ENCODE assay signal across 8 cellular contexts in genomic region chrX:1681856-1682255, GRCh38.
DNase-seq lines count a peak whose midpoint lies in the region; ATAC-seq lines count a peak whose summit lies in the region.
"Not testable (repeated sequence)": the region's sequence is repeated elsewhere in the genome, so short reads cannot be mapped to it uniquely, and the experiment has no call there.

No MANE protein-coding gene starts in this region.

- peak overlapping the region; percentile 67 to 93 (median 80) for H3K27ac Mint-ChIP-seq in CD4-positive, alpha-beta memory T cell
- H3K27ac Mint-ChIP-seq in T-helper 1 cell treated with Interleukin-12 subunit alpha and Interleukin-12 subunit beta and Interleukin-4 antibody, amounts not matched to agents 30 μg/mL and 1 μg/mL, for 36 hours, result peak overlapping the region; percentile 92
- H3K27ac Mint-ChIP-seq in activated CD4-positive, alpha-beta memory T cell treated with anti-CD3 and anti-CD28 coated beads for 36 hours, result peak overlapping the region; percentile 46
- peak overlapping the region; percentile 87 for H3K27ac Mint-ChIP-seq in activated naive CD4-positive, alpha-beta T cell treated with anti-CD3 and anti-CD28 coated beads, Interleukin-2, amount 10 ng/mL, durations not matched to agents 7 days and 5 days
- H3K27ac Mint-ChIP-seq in activated naive CD8-positive, alpha-beta T cell treated with anti-CD3 and anti-CD28 coated beads, Interleukin-2, amount 50 U/mL, for 24 hours, result peak overlapping the region; percentile 9
- peak overlapping the region; percentile 70 to 98 (median 87) for H3K27ac Mint-ChIP-seq in naive thymus-derived CD4-positive, alpha-beta T cell
- peak overlapping the region; percentile 68 for H3K27ac Mint-ChIP-seq in stimulated activated memory B cell treated with anti-CD40 and anti-IgM and Interleukin-4, amounts not matched to agents 10 μg/mL and 1 μg/mL and 100 μg/mL, for 72 hours

- H3K27ac ChIP-seq in CD4-positive, alpha-beta memory T cell (ENCODE audit: low read depth, low read length); naive thymus-derived CD4-positive, alpha-beta T cell (ENCODE audit: low read depth, low read length): not testable (repeated sequence)

- H3K27me3 ChIP-seq in CD4-positive, alpha-beta memory T cell (ENCODE audit: insufficient read depth, low read length); naive thymus-derived CD4-positive, alpha-beta T cell (ENCODE audit: control insufficient read depth in 2 of 2, insufficient read depth in 2 of 2, low read length in 2 of 2): not testable (repeated sequence)

- CTCF ChIA-PET in CD4-positive, alpha-beta memory T cell (lab: Charles Lee; ENCODE audit: partially characterized antibody); activated CD4-positive, alpha-beta memory T cell treated with anti-CD3 and anti-CD28 coated beads for 36 hours (lab: Charles Lee); activated naive CD4-positive, alpha-beta T cell treated with anti-CD3 and anti-CD28 coated beads, Interleukin-2, amount 10 ng/mL, durations not matched to agents 7 days and 5 days (lab: Charles Lee); naive thymus-derived CD4-positive, alpha-beta T cell (lab: Charles Lee): not testable (repeated sequence)

- intact Hi-C loops in CD4-positive, alpha-beta memory T cell (cut with micrococcal nuclease); activated CD4-positive, alpha-beta memory T cell treated with anti-CD3 and anti-CD28 coated beads for 36 hours (cut with micrococcal nuclease): not testable (repeated sequence)
- intact Hi-C loops in naive thymus-derived CD4-positive, alpha-beta T cell (cut with micrococcal nuclease), result loop anchor here in 1 of 2 donors (1.0 kb wide), 1 partner anchor 21 kb away; no protein-coding TSS in a partner anchor

- peaks cover 12 to 41% (median 26%) of the 10 kb centered on the region in 4 donors for H3K4me1 Mint-ChIP-seq in CD4-positive, alpha-beta memory T cell
- H3K4me1 Mint-ChIP-seq in T-helper 1 cell treated with Interleukin-12 subunit alpha and Interleukin-12 subunit beta and Interleukin-4 antibody, amounts not matched to agents 30 μg/mL and 1 μg/mL, for 36 hours (ENCODE audit: low read depth), result peaks cover 24% of the 10 kb centered on the region
- peaks cover 32% of the 10 kb centered on the region for H3K4me1 Mint-ChIP-seq in activated CD4-positive, alpha-beta memory T cell treated with anti-CD3 and anti-CD28 coated beads for 36 hours (ENCODE audit: low read depth)
- H3K4me1 Mint-ChIP-seq in activated T-cell treated with anti-CD3 and anti-CD28 coated beads, Interleukin-2, amount 50 U/mL, for 4 hours (ENCODE audit: low read depth), result peaks cover 21% of the 10 kb centered on the region
- H3K4me1 Mint-ChIP-seq in activated naive CD4-positive, alpha-beta T cell treated with anti-CD3 and anti-CD28 coated beads, Interleukin-2, amount 10 ng/mL, durations not matched to agents 7 days and 5 days, result peaks cover 28% of the 10 kb centered on the region
- peaks cover 13% of the 10 kb centered on the region for H3K4me1 Mint-ChIP-seq in activated naive CD8-positive, alpha-beta T cell treated with anti-CD3 and anti-CD28 coated beads, Interleukin-2, amount 50 U/mL, for 24 hours
- H3K4me1 Mint-ChIP-seq in naive thymus-derived CD4-positive, alpha-beta T cell, result peaks cover 9 to 47% (median 28%) of the 10 kb centered on the region in 7 donors
- H3K4me1 Mint-ChIP-seq in stimulated activated memory B cell treated with anti-CD40 and anti-IgM and Interleukin-4, amounts not matched to agents 10 μg/mL and 1 μg/mL and 100 μg/mL, for 72 hours, result peaks cover 29% of the 10 kb centered on the region

- peaks cover 0 to 10% (median 0%) of the 10 kb centered on the region in 8 donors for H3K9me3 Mint-ChIP-seq in CD4-positive, alpha-beta memory T cell
- H3K9me3 Mint-ChIP-seq in T-helper 1 cell treated with Interleukin-12 subunit alpha and Interleukin-12 subunit beta and Interleukin-4 antibody, amounts not matched to agents 30 μg/mL and 1 μg/mL, for 36 hours, result peaks cover 20% of the 10 kb centered on the region
- H3K9me3 Mint-ChIP-seq in activated CD4-positive, alpha-beta memory T cell treated with anti-CD3 and anti-CD28 coated beads for 36 hours, result peaks cover 21% of the 10 kb centered on the region
- not testable (repeated sequence) for H3K9me3 Mint-ChIP-seq in activated T-cell treated with anti-CD3 and anti-CD28 coated beads, Interleukin-2, amount 50 U/mL, for 4 hours; activated naive CD4-positive, alpha-beta T cell treated with anti-CD3 and anti-CD28 coated beads, Interleukin-2, amount 10 ng/mL, durations not matched to agents 7 days and 5 days
- H3K9me3 Mint-ChIP-seq in activated naive CD8-positive, alpha-beta T cell treated with anti-CD3 and anti-CD28 coated beads, Interleukin-2, amount 50 U/mL, for 24 hours, result peaks cover 30% of the 10 kb centered on the region
- H3K9me3 Mint-ChIP-seq in naive thymus-derived CD4-positive, alpha-beta T cell, result peaks cover 0 to 12% (median 3%) of the 10 kb centered on the region in 11 donors
- peaks cover 11% of the 10 kb centered on the region for H3K9me3 Mint-ChIP-seq in stimulated activated memory B cell treated with anti-CD40 and anti-IgM and Interleukin-4, amounts not matched to agents 10 μg/mL and 1 μg/mL and 100 μg/mL, for 72 hours

- H3K4me1 ChIP-seq in CD4-positive, alpha-beta memory T cell (ENCODE audit: insufficient read depth, low read length); naive thymus-derived CD4-positive, alpha-beta T cell (ENCODE audit: control insufficient read depth in 2 of 2, insufficient read depth in 2 of 2, low read length in 2 of 2): not testable (repeated sequence)

- H3K4me3 ChIP-seq in CD4-positive, alpha-beta memory T cell (ENCODE audit: low read length in 2 of 2); naive thymus-derived CD4-positive, alpha-beta T cell (ENCODE audit: low read length): not testable (repeated sequence)

- not testable (repeated sequence) for ATAC-seq in activated T-cell treated with anti-CD3 and anti-CD28 coated beads, Interleukin-2, amount 50 U/mL, for 4 hours; activated naive CD8-positive, alpha-beta T cell treated with anti-CD3 and anti-CD28 coated beads, Interleukin-2, amount 50 U/mL, for 24 hours; naive thymus-derived CD4-positive, alpha-beta T cell; stimulated activated memory B cell treated with anti-CD40 and anti-IgM and Interleukin-4, amounts not matched to agents 10 μg/mL and 1 μg/mL and 100 μg/mL, for 72 hours

- peak in 3 of 5 donors; percentile 22 to 30 (median 29) for DNase-seq in CD4-positive, alpha-beta memory T cell
- DNase-seq in activated CD4-positive, alpha-beta memory T cell treated with anti-CD3 and anti-CD28 coated beads for 36 hours; activated T-cell treated with anti-CD3 and anti-CD28 coated beads, Interleukin-2, amount 50 U/mL, for 4 hours; activated naive CD4-positive, alpha-beta T cell treated with anti-CD3 and anti-CD28 coated beads, Interleukin-2, amount 10 ng/mL, durations not matched to agents 7 days and 5 days; activated naive CD8-positive, alpha-beta T cell treated with anti-CD3 and anti-CD28 coated beads, Interleukin-2, amount 50 U/mL, for 24 hours: not testable (repeated sequence)
- DNase-seq in naive thymus-derived CD4-positive, alpha-beta T cell, result peak in 2 of 9 donors; percentile 22 to 31

- H3K4me3 Mint-ChIP-seq in CD4-positive, alpha-beta memory T cell, result peak overlapping the region in 4 of 8 donors; percentile 19 to 83 (median 48)
- peak overlapping the region; percentile 70 for H3K4me3 Mint-ChIP-seq in T-helper 1 cell treated with Interleukin-12 subunit alpha and Interleukin-12 subunit beta and Interleukin-4 antibody, amounts not matched to agents 30 μg/mL and 1 μg/mL, for 36 hours
- not testable (repeated sequence) for H3K4me3 Mint-ChIP-seq in activated CD4-positive, alpha-beta memory T cell treated with anti-CD3 and anti-CD28 coated beads for 36 hours; activated naive CD8-positive, alpha-beta T cell treated with anti-CD3 and anti-CD28 coated beads, Interleukin-2, amount 50 U/mL, for 24 hours
- peak overlapping the region; percentile 24 for H3K4me3 Mint-ChIP-seq in activated T-cell treated with anti-CD3 and anti-CD28 coated beads, Interleukin-2, amount 50 U/mL, for 4 hours
- peak overlapping the region; percentile 56 for H3K4me3 Mint-ChIP-seq in activated naive CD4-positive, alpha-beta T cell treated with anti-CD3 and anti-CD28 coated beads, Interleukin-2, amount 10 ng/mL, durations not matched to agents 7 days and 5 days
- peak overlapping the region in 9 of 10 donors; percentile 15 to 79 (median 74) for H3K4me3 Mint-ChIP-seq in naive thymus-derived CD4-positive, alpha-beta T cell
- H3K4me3 Mint-ChIP-seq in stimulated activated memory B cell treated with anti-CD40 and anti-IgM and Interleukin-4, amounts not matched to agents 10 μg/mL and 1 μg/mL and 100 μg/mL, for 72 hours, result peak overlapping the region; percentile 54

- H3K36me3 Mint-ChIP-seq in CD4-positive, alpha-beta memory T cell, result peaks cover 7 to 13% of the 10 kb centered on the region in 2 donors
- peaks cover 20% of the 10 kb centered on the region for H3K36me3 Mint-ChIP-seq in T-helper 1 cell treated with Interleukin-12 subunit alpha and Interleukin-12 subunit beta and Interleukin-4 antibody, amounts not matched to agents 30 μg/mL and 1 μg/mL, for 36 hours (ENCODE audit: low read depth)
- peaks cover 31% of the 10 kb centered on the region for H3K36me3 Mint-ChIP-seq in activated CD4-positive, alpha-beta memory T cell treated with anti-CD3 and anti-CD28 coated beads for 36 hours
- H3K36me3 Mint-ChIP-seq in activated T-cell treated with anti-CD3 and anti-CD28 coated beads, Interleukin-2, amount 50 U/mL, for 4 hours (ENCODE audit: insufficient read depth); activated naive CD8-positive, alpha-beta T cell treated with anti-CD3 and anti-CD28 coated beads, Interleukin-2, amount 50 U/mL, for 24 hours (ENCODE audit: low read depth): not testable (repeated sequence)
- H3K36me3 Mint-ChIP-seq in activated naive CD4-positive, alpha-beta T cell treated with anti-CD3 and anti-CD28 coated beads, Interleukin-2, amount 10 ng/mL, durations not matched to agents 7 days and 5 days, result peaks cover 35% of the 10 kb centered on the region
- H3K36me3 Mint-ChIP-seq in naive thymus-derived CD4-positive, alpha-beta T cell, result peaks cover 0 to 41% (median 10%) of the 10 kb centered on the region in 5 donors
- peaks cover 22% of the 10 kb centered on the region for H3K36me3 Mint-ChIP-seq in stimulated activated memory B cell treated with anti-CD40 and anti-IgM and Interleukin-4, amounts not matched to agents 10 μg/mL and 1 μg/mL and 100 μg/mL, for 72 hours

- not testable (repeated sequence) for H3K9me3 ChIP-seq in CD4-positive, alpha-beta memory T cell (ENCODE audit: control insufficient read depth in 1 of 2, low read length in 2 of 2); naive thymus-derived CD4-positive, alpha-beta T cell (ENCODE audit: control insufficient read depth in 2 of 3, low read length in 3 of 3)

- POLR2A ChIA-PET in CD4-positive, alpha-beta memory T cell (lab: Charles Lee; ENCODE audit: partially characterized antibody); activated CD4-positive, alpha-beta memory T cell treated with anti-CD3 and anti-CD28 coated beads for 36 hours (lab: Charles Lee); naive thymus-derived CD4-positive, alpha-beta T cell (lab: Charles Lee): not testable (repeated sequence)

- not testable (repeated sequence) for H3K27me3 Mint-ChIP-seq in CD4-positive, alpha-beta memory T cell; T-helper 1 cell treated with Interleukin-12 subunit alpha and Interleukin-12 subunit beta and Interleukin-4 antibody, amounts not matched to agents 30 μg/mL and 1 μg/mL, for 36 hours (ENCODE audit: low read depth); activated CD4-positive, alpha-beta memory T cell treated with anti-CD3 and anti-CD28 coated beads for 36 hours; activated T-cell treated with anti-CD3 and anti-CD28 coated beads, Interleukin-2, amount 50 U/mL, for 4 hours (ENCODE audit: low read depth); activated naive CD4-positive, alpha-beta T cell treated with anti-CD3 and anti-CD28 coated beads, Interleukin-2, amount 10 ng/mL, durations not matched to agents 7 days and 5 days; activated naive CD8-positive, alpha-beta T cell treated with anti-CD3 and anti-CD28 coated beads, Interleukin-2, amount 50 U/mL, for 24 hours; naive thymus-derived CD4-positive, alpha-beta T cell; stimulated activated memory B cell treated with anti-CD40 and anti-IgM and Interleukin-4, amounts not matched to agents 10 μg/mL and 1 μg/mL and 100 μg/mL, for 72 hours

- not testable (repeated sequence) for H3K36me3 ChIP-seq in CD4-positive, alpha-beta memory T cell (ENCODE audit: insufficient read depth, low read length); naive thymus-derived CD4-positive, alpha-beta T cell (ENCODE audit: control insufficient read depth in 2 of 3, insufficient read depth in 3 of 3, low read length in 3 of 3)

Comparison
In these comparisons a context has a peak if more than half of its experiments do, and no peak if none do; other contexts are left out.
1. H3K27ac Mint-ChIP-seq: peak in every context shown above with its lines; median percentile 92 in T-helper 1 cell treated with Interleukin-12 subunit alpha and Interleukin-12 subunit beta and Interleukin-4 antibody, amounts not matched to agents 30 μg/mL and 1 μg/mL, for 36 hours; 87 in activated naive CD4-positive, alpha-beta T cell treated with anti-CD3 and anti-CD28 coated beads, Interleukin-2, amount 10 ng/mL, durations not matched to agents 7 days and 5 days; 87 in naive thymus-derived CD4-positive, alpha-beta T cell; 80 in CD4-positive, alpha-beta memory T cell; 68 in stimulated activated memory B cell treated with anti-CD40 and anti-IgM and Interleukin-4, amounts not matched to agents 10 μg/mL and 1 μg/mL and 100 μg/mL, for 72 hours; 46 in activated CD4-positive, alpha-beta memory T cell treated with anti-CD3 and anti-CD28 coated beads for 36 hours; 9 in activated naive CD8-positive, alpha-beta T cell treated with anti-CD3 and anti-CD28 coated beads, Interleukin-2, amount 50 U/mL, for 24 hours.